In genomic region chr19:16871870-16872269, GRCh38 we compare ENCODE assay signal across 25 cellular contexts. TPM values are rescaled to one million over a fixed set of nuclear protein-coding genes. Genes with fewer than 3 reads are reported as not detected.
DNase-seq lines count a peak whose midpoint lies in the region; ATAC-seq, FAIRE-seq and TF ChIP-seq lines count a peak whose summit lies in the region.
"Had no signal": no experiment of that assay in that cellular context is flagged by ENCODE, and none has a peak within 500 bp of the region (broad histone marks: within the 10 kb centered on the region; RNA-seq: fewer than 3 reads in every experiment).

No MANE protein-coding gene starts in this region.

- no peak overlapping the region for H3K9ac ChIP-seq in liver (ENCODE audit: low read depth in 1 of 2, low read length in 2 of 2)

- peaks cover 41% of the 10 kb centered on the region for H3K36me3 ChIP-seq in CD4-positive, alpha-beta memory T cell (ENCODE audit: insufficient read depth, low read length)
- H3K36me3 ChIP-seq in esophagus muscularis mucosa, result peaks cover 63 to 84% (median 81%) of the 10 kb centered on the region in 4 donors
- H3K36me3 ChIP-seq in liver (ENCODE audit: control insufficient read depth in 4 of 4, insufficient read depth in 3 of 4, low read depth in 1 of 4, low read length in 3 of 4), result peaks cover 3 to 61% (median 23%) of the 10 kb centered on the region in 4 donors
- peaks cover 13 to 19% of the 10 kb centered on the region in 2 donors for H3K36me3 ChIP-seq in small intestine (ENCODE audit: control insufficient read depth in 2 of 2, insufficient read depth in 2 of 2, low read length in 2 of 2)

- WGBS in esophagus muscularis mucosa, result 59% methylated on average over 7 of the region's 7 CpGs
- 67% methylated on average over 7 of the region's 7 CpGs for WGBS in liver
- WGBS in small intestine, 3 donors, result 53 to 81% (median 79%) methylated on average over 7 of the region's 7 CpGs

- no peak for DNase-seq in CD4-positive, alpha-beta memory T cell
- DNase-seq in esophagus muscularis mucosa (ENCODE audit: extremely low spot score), result no peak
- peak; percentile 10 for DNase-seq in small intestine
- DNase-seq in NOMO-1 treated with dmso at 0.1 percent for 144 hours (lab: John Stamatoyannopoulos, UW; ENCODE audit: unreplicated experiment), result no peak
- no peak for DNase-seq in GM19240 (ENCODE audit: insufficient read length, low spot score)
- no peak for DNase-seq in activated CD8-positive, alpha-beta T cell treated with anti-CD3 and anti-CD28 coated beads for 36 hours
- DNase-seq in globus pallidus (ENCODE audit: low spot score), result no peak
- DNase-seq: ACHN; activated CD4-positive, alpha-beta T cell treated with anti-CD3 and anti-CD28 coated beads, Interleukin-2, amount 10 ng/mL, durations not matched to agents 7 days and 5 days; activated CD8-positive, alpha-beta memory T cell treated with anti-CD3 and anti-CD28 coated beads, Interleukin-2, amount 50 U/mL, for 4 hours; NCI-H1092; NCI-H2029; nucleus accumbens; stimulated activated naive CD4-positive, alpha-beta T cell; T-helper 1 cell had no signal

- no peak for TF ChIP-seq RAD21 in liver (IDR thresholded peaks at IDR 0.05)

- H3K36me3 Mint-ChIP-seq in CD4-positive, alpha-beta memory T cell, result peaks cover 36 to 60% of the 10 kb centered on the region in 2 donors
- H3K36me3 Mint-ChIP-seq in activated CD8-positive, alpha-beta T cell treated with anti-CD3 and anti-CD28 coated beads for 36 hours (ENCODE audit: low read depth), result peaks cover 34% of the 10 kb centered on the region

- no peaks in the 10 kb centered on the region for H3K27me3 ChIP-seq in CD4-positive, alpha-beta memory T cell (ENCODE audit: insufficient read depth, low read length)
- H3K27me3 ChIP-seq in esophagus muscularis mucosa, result no peaks in the 10 kb centered on the region
- H3K27me3 ChIP-seq in liver (ENCODE audit: control insufficient read depth in 4 of 4, insufficient read depth in 4 of 4, low read length in 3 of 4), result no peaks in the 10 kb centered on the region
- no peaks in the 10 kb centered on the region for H3K27me3 ChIP-seq in small intestine (ENCODE audit: control insufficient read depth in 2 of 2, insufficient read depth in 2 of 2, low read length in 2 of 2)
- H3K27me3 ChIP-seq: hepatocyte had no signal

- POLR2A ChIA-PET in CD4-positive, alpha-beta memory T cell (lab: Charles Lee; ENCODE audit: partially characterized antibody), result no interaction called here
- POLR2A ChIA-PET in activated CD8-positive, alpha-beta T cell treated with anti-CD3 and anti-CD28 coated beads for 36 hours (lab: Charles Lee), result no interaction called here

- TF ChIP-seq EP300 in esophagus muscularis mucosa (IDR thresholded peaks at IDR 0.05), result no peak

- H3K27ac ChIP-seq in CD4-positive, alpha-beta memory T cell (ENCODE audit: low read depth, low read length), result no peak overlapping the region
- H3K27ac ChIP-seq in esophagus muscularis mucosa (replicated peaks in 1 of 4), result peak overlapping the region in 3 of 4 donors; percentile 38 to 53 (median 48)
- H3K27ac ChIP-seq in liver (ENCODE audit: low read depth in 1 of 2, low read length in 2 of 2), result no peak overlapping the region
- peak overlapping the region in 1 of 2 donors; percentile 56 for H3K27ac ChIP-seq in small intestine (ENCODE audit: low read depth in 1 of 2, low read length in 1 of 2)
- H3K27ac ChIP-seq: hepatocyte had no signal

- CTCF ChIA-PET in CD4-positive, alpha-beta memory T cell (lab: Charles Lee; ENCODE audit: partially characterized antibody), result no interaction called here
- CTCF ChIA-PET in activated CD8-positive, alpha-beta T cell treated with anti-CD3 and anti-CD28 coated beads for 36 hours (lab: Charles Lee), result no interaction called here

- H3K9me3 ChIP-seq in CD4-positive, alpha-beta memory T cell (ENCODE audit: control insufficient read depth in 1 of 2, low read length in 2 of 2), result no peaks in the 10 kb centered on the region
- no peaks in the 10 kb centered on the region for H3K9me3 ChIP-seq in esophagus muscularis mucosa
- H3K9me3 ChIP-seq in liver (ENCODE audit: control insufficient read depth in 4 of 4, low read length in 3 of 4), result no peaks in the 10 kb centered on the region
- H3K9me3 ChIP-seq in small intestine (ENCODE audit: control insufficient read depth, low read depth), result no peaks in the 10 kb centered on the region
- H3K9me3 ChIP-seq: HAP-1 had no signal

- no peaks in the 10 kb centered on the region for H3K9me3 Mint-ChIP-seq in CD4-positive, alpha-beta memory T cell
- H3K9me3 Mint-ChIP-seq in activated CD8-positive, alpha-beta T cell treated with anti-CD3 and anti-CD28 coated beads for 36 hours, result peaks cover 6% of the 10 kb centered on the region
- H3K9me3 Mint-ChIP-seq: type B pancreatic cell had no signal

- H3K27ac Mint-ChIP-seq in CD4-positive, alpha-beta memory T cell, result peak overlapping the region in 4 of 7 donors; percentile 12 to 55 (median 24)
- H3K27ac Mint-ChIP-seq in activated CD8-positive, alpha-beta T cell treated with anti-CD3 and anti-CD28 coated beads for 36 hours, result no peak overlapping the region
- H3K27ac Mint-ChIP-seq: type B pancreatic cell had no signal

- no peak for ATAC-seq in activated CD8-positive, alpha-beta T cell treated with anti-CD3 and anti-CD28 coated beads for 36 hours
- ATAC-seq: sciatic nerve had no signal

- H3K4me1 ChIP-seq in CD4-positive, alpha-beta memory T cell (ENCODE audit: insufficient read depth, low read length), result no peaks in the 10 kb centered on the region
- H3K4me1 ChIP-seq in esophagus muscularis mucosa (peaks cover 12 to 24% (median 21%) of the 10 kb centered on the region in 4 donors), liver (ENCODE audit: control insufficient read depth in 4 of 4, insufficient read depth in 4 of 4, low read length in 3 of 4) (no peaks in the 10 kb centered on the region), small intestine (ENCODE audit: control insufficient read depth in 2 of 2, insufficient read depth in 1 of 2, low read depth in 1 of 2, low read length in 1 of 2) (no peaks in the 10 kb centered on the region)
- H3K4me1 ChIP-seq: HAP-1 had no signal

- intact Hi-C loops in CD4-positive, alpha-beta memory T cell (cut with micrococcal nuclease), result no loop called here
- intact Hi-C loops in esophagus muscularis mucosa (cut with DNase I), result no loop called here
- intact Hi-C loops in activated CD8-positive, alpha-beta T cell treated with anti-CD3 and anti-CD28 coated beads for 36 hours (cut with micrococcal nuclease), result no loop called here

- H3K4me3 ChIP-seq in CD4-positive, alpha-beta memory T cell (ENCODE audit: low read length in 2 of 2), result no peak overlapping the region
- H3K4me3 ChIP-seq in esophagus muscularis mucosa, result no peak overlapping the region
- H3K4me3 ChIP-seq in liver (ENCODE audit: low read depth in 1 of 3, low read length in 3 of 3), result no peak overlapping the region
- H3K4me3 ChIP-seq in small intestine (ENCODE audit: low read depth in 1 of 2, low read length in 2 of 2), result no peak overlapping the region
- H3K4me3 ChIP-seq: HAP-1, hepatocyte had no signal

- no peak for TF ChIP-seq CTCF in esophagus muscularis mucosa (IDR thresholded peaks at IDR 0.05)
- TF ChIP-seq CTCF in liver (IDR thresholded peaks at IDR 0.05; ENCODE audit: low read depth, low read length, missing input control), result no peak
- no peak for TF ChIP-seq CTCF in activated CD8-positive, alpha-beta T cell treated with anti-CD3 and anti-CD28 coated beads for 36 hours (IDR thresholded peaks at IDR 0.05)

- no peak for FAIRE-seq in small intestine (lab: Jason Lieb, UNC)
- FAIRE-seq: G401.6, islet of Langerhans had no signal

- H3K4me1 Mint-ChIP-seq in CD4-positive, alpha-beta memory T cell, result peaks cover 9 to 20% (median 12%) of the 10 kb centered on the region in 4 donors
- H3K4me1 Mint-ChIP-seq in activated CD8-positive, alpha-beta T cell treated with anti-CD3 and anti-CD28 coated beads for 36 hours (ENCODE audit: low read depth), result peaks cover 16% of the 10 kb centered on the region

- H3K27me3 Mint-ChIP-seq in CD4-positive, alpha-beta memory T cell, result no peaks in the 10 kb centered on the region
- no peaks in the 10 kb centered on the region for H3K27me3 Mint-ChIP-seq in activated CD8-positive, alpha-beta T cell treated with anti-CD3 and anti-CD28 coated beads for 36 hours
- H3K27me3 Mint-ChIP-seq: activated CD4-positive, alpha-beta T cell treated with anti-CD3 and anti-CD28 coated beads, Interleukin-2, amount 10 ng/mL, durations not matched to agents 7 days and 5 days; type B pancreatic cell had no signal

- no peak overlapping the region for H3K4me3 Mint-ChIP-seq in CD4-positive, alpha-beta memory T cell
- no peak overlapping the region for H3K4me3 Mint-ChIP-seq in activated CD8-positive, alpha-beta T cell treated with anti-CD3 and anti-CD28 coated beads for 36 hours
- H3K4me3 Mint-ChIP-seq: activated CD4-positive, alpha-beta T cell treated with anti-CD3 and anti-CD28 coated beads, Interleukin-2, amount 10 ng/mL, durations not matched to agents 7 days and 5 days; CD14-positive monocyte; type B pancreatic cell had no signal

- no peak for TF ChIP-seq POLR2A in esophagus muscularis mucosa (IDR thresholded peaks at IDR 0.05; ENCODE audit: low read depth)

TF ChIP-seq in liver, 16 proteins besides CTCF, POLR2A, EP300 and RAD21:
- TF ChIP-seq HNF4G (IDR thresholded peaks at IDR 0.05) (no peak), SP1 (IDR thresholded peaks at IDR 0.05) (peak; percentile 16), NR2F2 (IDR thresholded peaks at IDR 0.05) (peak; percentile 91)

RNA-seq across cellular contexts. Expression of gene F2RL3, which starts 16.9 kb away (rescaled TPM):
- not detected for total RNA-seq in CD4-positive, alpha-beta memory T cell
- not detected for polyA plus RNA-seq in CD4-positive, alpha-beta memory T cell
- 1 to 10 TPM; 2.5 to 6.5 (median 5.0) TPM for total RNA-seq in esophagus muscularis mucosa
- total RNA-seq in liver, result 1 to 10 TPM in 1 of 2 donors, under 1 TPM in 1; 0.08 to 1.6 TPM
- polyA plus RNA-seq in liver, result under 1 TPM; 0.18 to 0.22 TPM
- polyA plus RNA-seq in small intestine, result 10 to 100 TPM in 1 of 3 donors, 1 to 10 TPM in 1, under 1 TPM in 1; 0.45 to 13.4 (median 2.2) TPM
- not detected for total RNA-seq in activated CD8-positive, alpha-beta T cell treated with anti-CD3 and anti-CD28 coated beads for 36 hours
- total RNA-seq: LHCN-M2, NCI-H460 had no signal
- polyA plus RNA-seq: CD14-positive monocyte had no signal

RNA-seq across cellular contexts. Expression of gene SIN3B, which starts 42.7 kb away (rescaled TPM):
- 10 to 100 TPM; 86.4 to 88.4 TPM for total RNA-seq in CD4-positive, alpha-beta memory T cell
- polyA plus RNA-seq in CD4-positive, alpha-beta memory T cell, result 1 to 10 TPM; 1.4 to 5.5 TPM
- total RNA-seq in esophagus muscularis mucosa (10 to 100 TPM; 25.3 to 53.9 (median 36.1) TPM), liver (10 to 100 TPM; 10.7 to 17.1 TPM)
- polyA plus RNA-seq in liver (1 to 10 TPM; 6.1 to 6.4 TPM), small intestine (10 to 100 TPM in 2 of 3 donors, 1 to 10 TPM in 1; 9.7 to 18.8 (median 12.1) TPM)
- total RNA-seq in activated CD8-positive, alpha-beta T cell treated with anti-CD3 and anti-CD28 coated beads for 36 hours, result 10 to 100 TPM; 27.6 to 31.6 TPM

Comparison
In these comparisons a context has a peak if more than half of its experiments do, and no peak if none do; other contexts are left out.
1. H3K27ac ChIP-seq: peak in esophagus muscularis mucosa (3 of 4); none in CD4-positive, alpha-beta memory T cell (single experiment) and liver (0 of 2).